ENCODE assay signal across 13 cellular contexts in the genomic region with DNA sequence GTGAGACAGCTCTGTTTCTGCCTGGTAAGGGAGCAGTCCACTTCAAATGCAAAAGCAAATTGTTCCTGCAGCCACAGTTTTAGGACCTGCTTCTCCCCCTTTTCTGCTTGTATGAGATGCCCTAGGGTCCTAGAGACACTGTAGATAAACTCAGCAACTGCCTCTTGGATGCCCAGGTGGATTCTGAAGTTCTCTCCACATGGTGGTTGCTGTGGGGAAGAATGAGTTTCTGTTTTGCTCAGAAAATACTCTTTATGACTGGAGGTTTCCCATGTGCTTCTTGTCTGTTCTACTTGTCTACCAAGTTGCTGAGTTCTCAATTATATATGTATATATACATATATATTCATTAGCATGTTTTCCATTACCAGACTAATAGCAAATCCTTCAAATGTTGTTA. TPM values are rescaled to one million over a fixed set of nuclear protein-coding genes. Genes with fewer than 3 reads are reported as not detected.
DNase-seq lines count a peak whose midpoint lies in the region; ATAC-seq, FAIRE-seq and TF ChIP-seq lines count a peak whose summit lies in the region.
"Had no signal": no experiment of that assay in that cellular context is flagged by ENCODE, and none has a peak within 500 bp of the region (broad histone marks: within the 10 kb centered on the region; RNA-seq: fewer than 3 reads in every experiment).

No MANE protein-coding gene starts in this region.

- no peak for TF ChIP-seq POLR2A in stomach (IDR thresholded peaks at IDR 0.05)

- intact Hi-C loops in activated T-helper 2 cell treated with anti-CD3 and anti-CD28 coated beads, Interferon-gamma antibody, Interleukin-2, Interleukin-4, amounts not matched to agents 10 μg/mL and 5 μg/mL and 100 μg/mL, durations not matched to agents 14 hours and 24 hours and 36 hours (cut with micrococcal nuclease), result loop anchor here (1.0 to 5.0 kb wide), 5 partner anchors 10 to 68 kb away; a partner anchor contains a TSS
- intact Hi-C loops in stomach (cut with DNase I; ENCODE audit: low total_unique reads), result no loop called here

- no peak for TF ChIP-seq CTCF in stomach (IDR thresholded peaks at IDR 0.05)

- H3K9me3 ChIP-seq in small intestine (ENCODE audit: control insufficient read depth, low read depth) (no peaks in the 10 kb centered on the region), stomach (peaks cover 0 to 14% (median 8%) of the 10 kb centered on the region in 4 donors)

- no peak overlapping the region for H3K4me3 Mint-ChIP-seq in activated T-helper 2 cell treated with anti-CD3 and anti-CD28 coated beads, Interferon-gamma antibody, Interleukin-2, Interleukin-4, amounts not matched to agents 10 μg/mL and 5 μg/mL and 100 μg/mL, durations not matched to agents 14 hours and 24 hours and 36 hours (ENCODE audit: low read depth)
- H3K4me3 Mint-ChIP-seq: HFFc6 had no signal

- H3K27me3 ChIP-seq in small intestine (ENCODE audit: control insufficient read depth in 2 of 2, insufficient read depth in 2 of 2, low read length in 2 of 2) (no peaks in the 10 kb centered on the region), stomach (no peaks in the 10 kb centered on the region)

- H3K36me3 ChIP-seq in small intestine (ENCODE audit: control insufficient read depth in 2 of 2, insufficient read depth in 2 of 2, low read length in 2 of 2), result no peaks in the 10 kb centered on the region
- H3K36me3 ChIP-seq in stomach, result no peaks in the 10 kb centered on the region

- peaks cover 41% of the 10 kb centered on the region for H3K36me3 Mint-ChIP-seq in activated T-helper 2 cell treated with anti-CD3 and anti-CD28 coated beads, Interferon-gamma antibody, Interleukin-2, Interleukin-4, amounts not matched to agents 10 μg/mL and 5 μg/mL and 100 μg/mL, durations not matched to agents 14 hours and 24 hours and 36 hours (ENCODE audit: low read depth)

- H3K4me1 ChIP-seq in small intestine (ENCODE audit: control insufficient read depth in 2 of 2, insufficient read depth in 1 of 2, low read depth in 1 of 2, low read length in 1 of 2) (no peaks in the 10 kb centered on the region), stomach (no peaks in the 10 kb centered on the region)

- H3K9me3 Mint-ChIP-seq in activated T-helper 2 cell treated with anti-CD3 and anti-CD28 coated beads, Interferon-gamma antibody, Interleukin-2, Interleukin-4, amounts not matched to agents 10 μg/mL and 5 μg/mL and 100 μg/mL, durations not matched to agents 14 hours and 24 hours and 36 hours, result peaks cover 30% of the 10 kb centered on the region
- H3K9me3 Mint-ChIP-seq: HFFc6 had no signal

- no peaks in the 10 kb centered on the region for H3K27me3 Mint-ChIP-seq in activated T-helper 2 cell treated with anti-CD3 and anti-CD28 coated beads, Interferon-gamma antibody, Interleukin-2, Interleukin-4, amounts not matched to agents 10 μg/mL and 5 μg/mL and 100 μg/mL, durations not matched to agents 14 hours and 24 hours and 36 hours (ENCODE audit: low read depth)

- H3K27ac Mint-ChIP-seq in activated T-helper 2 cell treated with anti-CD3 and anti-CD28 coated beads, Interferon-gamma antibody, Interleukin-2, Interleukin-4, amounts not matched to agents 10 μg/mL and 5 μg/mL and 100 μg/mL, durations not matched to agents 14 hours and 24 hours and 36 hours, result peak overlapping the region; percentile 29
- H3K27ac Mint-ChIP-seq: HFFc6 had no signal

- TF ChIP-seq EP300 in stomach (IDR thresholded peaks at IDR 0.05), result no peak

- H3K4me1 Mint-ChIP-seq in activated T-helper 2 cell treated with anti-CD3 and anti-CD28 coated beads, Interferon-gamma antibody, Interleukin-2, Interleukin-4, amounts not matched to agents 10 μg/mL and 5 μg/mL and 100 μg/mL, durations not matched to agents 14 hours and 24 hours and 36 hours (ENCODE audit: low read depth), result peaks cover 31% of the 10 kb centered on the region

- no peak for DNase-seq in activated T-helper 2 cell treated with anti-CD3 and anti-CD28 coated beads, Interferon-gamma antibody, Interleukin-2, Interleukin-4, amounts not matched to agents 10 μg/mL and 5 μg/mL and 100 μg/mL, durations not matched to agents 14 hours and 24 hours and 36 hours (ENCODE audit: low spot score)
- DNase-seq in small intestine (no peak), dermis blood vessel endothelial cell (no peak), stomach (no peak)
- DNase-seq: DND-41, HFFc6, NCI-H1092 had no signal

- peak; percentile 99 for ATAC-seq in GM18870 (IDR thresholded peaks at IDR 0.05; ENCODE audit: unreplicated experiment)
- ATAC-seq in GM21390 (IDR thresholded peaks at IDR 0.05; ENCODE audit: unreplicated experiment), result peak; percentile 94
- peak; percentile 90 for ATAC-seq in HG03066 (IDR thresholded peaks at IDR 0.05; ENCODE audit: low read depth, unreplicated experiment)

- no peak overlapping the region for H3K27ac ChIP-seq in small intestine (ENCODE audit: low read depth in 1 of 2, low read length in 1 of 2)
- H3K27ac ChIP-seq in stomach, result no peak overlapping the region

- H3K4me3 ChIP-seq in small intestine (ENCODE audit: low read depth in 1 of 2, low read length in 2 of 2), result no peak overlapping the region
- no peak overlapping the region for H3K4me3 ChIP-seq in stomach

- FAIRE-seq in small intestine (lab: Jason Lieb, UNC), result no peak
- FAIRE-seq: endometrium, TTC549 had no signal

RNA-seq across cellular contexts. Expression of a gene that starts 5.6 kb away (rescaled TPM):
- 0.64 and 0.74 TPM in 2 replicates for total RNA-seq in activated T-helper 2 cell treated with anti-CD3 and anti-CD28 coated beads, Interferon-gamma antibody, Interleukin-2, Interleukin-4, amounts not matched to agents 10 μg/mL and 5 μg/mL and 100 μg/mL, durations not matched to agents 14 hours and 24 hours and 36 hours
- polyA plus RNA-seq in small intestine (under 1 TPM in 1 of 3 donors, not detected in 2; 0.01 TPM), stomach (not detected)
- total RNA-seq in dermis blood vessel endothelial cell (not detected in 2 replicates), stomach (under 1 TPM in 1 of 5 donors, not detected in 4; 0.92 TPM)
- total RNA-seq: HFFc6, OCI-LY7 had no signal

RNA-seq across cellular contexts. Expression of a gene that starts 50.9 kb away (rescaled TPM):
- 6.3 and 6.7 TPM in 2 replicates for total RNA-seq in activated T-helper 2 cell treated with anti-CD3 and anti-CD28 coated beads, Interferon-gamma antibody, Interleukin-2, Interleukin-4, amounts not matched to agents 10 μg/mL and 5 μg/mL and 100 μg/mL, durations not matched to agents 14 hours and 24 hours and 36 hours
- 1 to 10 TPM in 1 of 3 donors, under 1 TPM in 1, not detected in 1; 0.45 to 2.4 TPM for polyA plus RNA-seq in small intestine
- not detected in 2 replicates for total RNA-seq in dermis blood vessel endothelial cell
- 1 to 10 TPM in 1 of 5 donors, under 1 TPM in 2, not detected in 2; 0.29 to 1.1 (median 0.58) TPM for total RNA-seq in stomach
- polyA plus RNA-seq in stomach, result 1 to 10 TPM in 1 of 3 donors, under 1 TPM in 2; 0.25 to 1.2 (median 0.43) TPM
- total RNA-seq: HFFc6 had no signal
